ENCODE assay signal across 15 cellular contexts in the genomic region with DNA sequence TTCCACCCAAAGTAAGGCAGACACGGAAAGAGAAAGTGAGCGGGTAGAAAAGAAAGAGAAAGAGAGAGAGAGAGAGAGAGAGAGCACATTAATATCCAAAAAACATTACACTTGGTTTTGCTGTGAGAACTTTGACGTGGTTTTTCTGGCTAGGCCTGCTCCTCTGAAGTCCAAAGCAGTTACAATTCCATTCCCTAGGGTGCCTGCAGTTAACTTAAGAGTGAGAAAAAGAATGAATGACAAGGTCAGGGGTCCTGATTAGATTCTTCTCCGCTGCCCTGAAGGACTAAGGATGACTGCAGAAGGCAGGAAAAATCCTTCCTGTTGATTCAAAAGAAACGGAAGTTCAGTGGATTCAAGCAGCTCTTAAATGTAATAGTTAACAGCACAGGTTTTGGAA.
DNase-seq lines count a peak whose midpoint lies in the region; ATAC-seq, FAIRE-seq and TF ChIP-seq lines count a peak whose summit lies in the region.
"Had no signal": no experiment of that assay in that cellular context is flagged by ENCODE, and none has a peak within 500 bp of the region (broad histone marks: within the 10 kb centered on the region; RNA-seq: fewer than 3 reads in every experiment).

No MANE protein-coding gene starts in this region.

- peaks cover 45% of the 10 kb centered on the region for H3K4me1 ChIP-seq in SJSA1 (replicated peaks)
- H3K4me1 ChIP-seq in osteoblast (ENCODE audit: insufficient read depth, low read length) = peaks cover 40% of the 10 kb centered on the region
- H3K4me1 ChIP-seq in kidney (ENCODE audit: control insufficient read depth in 1 of 2, insufficient read depth in 1 of 2, low read depth in 1 of 2, low read length in 2 of 2) = no peaks in the 10 kb centered on the region
- H3K4me1 ChIP-seq: prostate gland had no signal

- peak overlapping the region; percentile 86 for H3K27ac ChIP-seq in SJSA1
- peak overlapping the region; percentile 92 for H3K27ac ChIP-seq in osteoblast (ENCODE audit: low read depth, low read length)
- H3K27ac ChIP-seq in kidney (ENCODE audit: low read depth in 2 of 2, low read length in 2 of 2) = no peak overlapping the region
- H3K27ac ChIP-seq: prostate gland had no signal

- no peaks in the 10 kb centered on the region for H3K9me3 ChIP-seq in SJSA1 (replicated peaks)
- H3K9me3 ChIP-seq in osteoblast (ENCODE audit: low read depth, low read length) = no peaks in the 10 kb centered on the region
- H3K9me3 ChIP-seq in kidney (ENCODE audit: control insufficient read depth in 1 of 2, low read length in 2 of 2) = no peaks in the 10 kb centered on the region
- H3K9me3 ChIP-seq: prostate gland had no signal

- H3K4me3 ChIP-seq in SJSA1 (no peak overlapping the region), fibroblast of pulmonary artery (replicated peaks; ENCODE audit: low read depth, low read length) (peak overlapping the region; percentile 12), osteoblast (ENCODE audit: insufficient read depth, low read length) (peak overlapping the region; percentile 38), kidney (ENCODE audit: low read length in 2 of 2) (no peak overlapping the region)
- H3K4me3 ChIP-seq: prostate gland had no signal

- H3K79me2 ChIP-seq in osteoblast (ENCODE audit: insufficient read depth, low read length) = no peaks in the 10 kb centered on the region

- intact Hi-C loops in kidney (cut with DNase I) = no loop called here

- TF ChIP-seq CTCF in fibroblast of pulmonary artery (IDR thresholded peaks at IDR 0.05; ENCODE audit: low read length, missing control alignments) = no peak
- TF ChIP-seq CTCF in osteoblast (IDR thresholded peaks at IDR 0.05; ENCODE audit: extremely low read depth, low read depth, low read length) = no peak
- no peak for TF ChIP-seq CTCF in kidney (IDR thresholded peaks at IDR 0.05; ENCODE audit: borderline replicate concordance, extremely low read depth, insufficient read depth)

- H3K9ac ChIP-seq in kidney (ENCODE audit: low read length in 2 of 2) = no peak overlapping the region

- H2AFZ ChIP-seq in osteoblast (ENCODE audit: low read length) = peak overlapping the region; percentile 77

- no peak for FAIRE-seq in kidney (lab: Jason Lieb, UNC)
- FAIRE-seq: RCC 7860 had no signal

- peak overlapping the region; percentile 78 for H3K4me2 ChIP-seq in osteoblast (ENCODE audit: insufficient read depth, low read length)

- no peak for ATAC-seq in GM21367 (IDR thresholded peaks at IDR 0.05; ENCODE audit: unreplicated experiment)

- H4K20me1 ChIP-seq in osteoblast (ENCODE audit: insufficient read depth, low read length) = no peaks in the 10 kb centered on the region

- peak; percentile 13 for DNase-seq in ELF-1 (ENCODE audit: low read depth, low spot score)
- DNase-seq in SJSA1 (ENCODE audit: low read depth in 1 of 2, low spot score in 2 of 2) = peak in 1 of 2 experiments; percentile 59
- peak; percentile 54 for DNase-seq in fibroblast of pulmonary artery (ENCODE audit: low read depth)
- DNase-seq in osteoblast (ENCODE audit: insufficient read length, low spot score, missing footprints) = no peak
- DNase-seq in NCI-H748 (lab: John Stamatoyannopoulos, UW; ENCODE audit: unreplicated experiment) = no peak
- DNase-seq in DMS 273 (lab: John Stamatoyannopoulos, UW; ENCODE audit: unreplicated experiment) = no peak
- DNase-seq in kidney = no peak
- DNase-seq: activated CD4-positive, alpha-beta memory T cell treated with anti-CD3 and anti-CD28 coated beads for 36 hours; C1 segment of cervical spinal cord; KG1; NCI-H1694 treated with DMSO at 0.1 percent for 48 hours; NCI-H526 had no signal

- H3K27me3 ChIP-seq in SJSA1 (replicated peaks) (no peaks in the 10 kb centered on the region), osteoblast (ENCODE audit: insufficient read depth, low read length) (no peaks in the 10 kb centered on the region)

- H3K36me3 ChIP-seq in SJSA1 (no peaks in the 10 kb centered on the region), osteoblast (ENCODE audit: insufficient read depth, low read length) (no peaks in the 10 kb centered on the region), kidney (ENCODE audit: control insufficient read depth in 1 of 2, insufficient read depth in 2 of 2, low read length in 2 of 2) (no peaks in the 10 kb centered on the region)
- H3K36me3 ChIP-seq: prostate gland had no signal

Comparison
In these comparisons a context has a peak if more than half of its experiments do, and no peak if none do; other contexts are left out.
1. DNase-seq: peak in ELF-1 (single experiment) and fibroblast of pulmonary artery (single experiment); none in osteoblast (single experiment), NCI-H748 (single experiment), DMS 273 (single experiment) and kidney (single experiment).
2. H3K27ac ChIP-seq: peak in SJSA1 (single experiment) and osteoblast (single experiment); none in kidney (0 of 2).
3. H3K4me3 ChIP-seq: peak in fibroblast of pulmonary artery (single experiment) and osteoblast (single experiment); none in SJSA1 (single experiment) and kidney (0 of 2).